Comparison of ENCODE assay signal across 9 cellular contexts in genomic region chr6:28399370-28400121, GRCh38. TPM values are rescaled to one million over a fixed set of nuclear protein-coding genes. Genes with fewer than 3 reads are reported as not detected.
DNase-seq lines count a peak whose midpoint lies in the region; ATAC-seq, FAIRE-seq and TF ChIP-seq lines count a peak whose summit lies in the region.
"Had no signal": no experiment of that assay in that cellular context is flagged by ENCODE, and none has a peak within 500 bp of the region (broad histone marks: within the 10 kb centered on the region; RNA-seq: fewer than 3 reads in every experiment).

Gene ZSCAN12, minus strand, starts transcription at chr6:28399747. Its CDS starts 1,342 bp downstream, at chr6:28398405.

- peaks cover 18% of the 10 kb centered on the region for H3K36me3 Mint-ChIP-seq in Calu3 (ENCODE audit: insufficient read depth, unreplicated experiment)

- H3K4me3 ChIP-seq in HUES48 (ENCODE audit: low read depth, low read length) (peak within 1 kb of the TSS; percentile 87), neuron (ENCODE audit: low read length) (peak within 1 kb of the TSS; percentile 93), stomach smooth muscle (ENCODE audit: low read length in 2 of 2) (peak within 1 kb of the TSS; percentile 96 to 98)

- ATAC-seq in GM21381 (IDR thresholded peaks at IDR 0.05; ENCODE audit: unreplicated experiment): peak; percentile 87

- no peaks in the 10 kb centered on the region for H3K27me3 Mint-ChIP-seq in Calu3 (ENCODE audit: unreplicated experiment)

- no TSS peak for BruUV-seq in Calu3 (replicated peaks; lab: Mats Ljungman, UMichigan)

- H3K4me3 Mint-ChIP-seq in Calu3 (ENCODE audit: low read depth, unreplicated experiment): peak within 1 kb of the TSS; percentile 73

- no peak for TF ChIP-seq CTCF in Calu3 (IDR thresholded peaks at IDR 0.05; ENCODE audit: unreplicated experiment)

- intact Hi-C loops in Calu3 (cut with micrococcal nuclease; ENCODE audit: unreplicated experiment): loop anchor here (5.0 kb wide), 1 partner anchor 188 kb away; a partner anchor contains a TSS

- H3K27me3 ChIP-seq in HUES48 (ENCODE audit: control insufficient read depth, insufficient read depth, low read length) (peaks cover 21% of the 10 kb centered on the region), neuron (ENCODE audit: insufficient read depth, low read length) (no peaks in the 10 kb centered on the region), stomach smooth muscle (ENCODE audit: control insufficient read depth in 1 of 2, insufficient read depth in 2 of 2, low read length in 2 of 2) (no peaks in the 10 kb centered on the region)

- peaks cover 23% of the 10 kb centered on the region for H3K4me1 Mint-ChIP-seq in Calu3 (ENCODE audit: low read depth, unreplicated experiment)

- DNase-seq in Calu3 (peak; percentile 64), RPMI7951 (ENCODE audit: low read depth) (peak; percentile 89), activated gamma-delta T cell treated with Interleukin-2 at 50 U/mL for 16 hours (peak; percentile 83), frontal cortex (ENCODE audit: low spot score in 2 of 2) (peak; percentile 37 to 63)

- peak within 1 kb of the TSS; percentile 85 for H2AFZ ChIP-seq in neuron (ENCODE audit: low read depth, low read length)

- no peak for FAIRE-seq in frontal cortex (lab: Jason Lieb, UNC)
- FAIRE-seq: endometrium had no signal

- H3K27ac Mint-ChIP-seq in Calu3 (ENCODE audit: unreplicated experiment): peak within 1 kb of the TSS; percentile 25

- H3K4me1 ChIP-seq in HUES48 (ENCODE audit: control insufficient read depth, insufficient read depth, low read length) (peaks cover 8% of the 10 kb centered on the region), neuron (ENCODE audit: insufficient read depth, low read length) (peaks cover 22% of the 10 kb centered on the region), stomach smooth muscle (ENCODE audit: control insufficient read depth, insufficient read depth, low read length) (peaks cover 13% of the 10 kb centered on the region)

- H3K27ac ChIP-seq in HUES48 (ENCODE audit: low read depth, low read length) (peak within 1 kb of the TSS; percentile 94), stomach smooth muscle (ENCODE audit: low read length) (peak within 1 kb of the TSS; percentile 37)

- H3K9me3 ChIP-seq in HUES48 (ENCODE audit: control insufficient read depth, insufficient read depth, low read length): no peaks in the 10 kb centered on the region
- peaks cover 2% of the 10 kb centered on the region for H3K9me3 ChIP-seq in neuron (ENCODE audit: low read length)
- no peaks in the 10 kb centered on the region for H3K9me3 ChIP-seq in stomach smooth muscle (ENCODE audit: control insufficient read depth in 2 of 2, low read length in 2 of 2)

- no peaks in the 10 kb centered on the region for H3K9me3 Mint-ChIP-seq in Calu3 (ENCODE audit: low read depth, unreplicated experiment)

- H3K9ac ChIP-seq in HUES48 (ENCODE audit: low read depth, low read length): peak within 1 kb of the TSS; percentile 89
- peak within 1 kb of the TSS; percentile 92 to 93 for H3K9ac ChIP-seq in stomach smooth muscle (ENCODE audit: low read length in 2 of 2)

- H3K36me3 ChIP-seq in HUES48 (ENCODE audit: control insufficient read depth, insufficient read depth, low read length) (peaks cover 34% of the 10 kb centered on the region), neuron (ENCODE audit: insufficient read depth, low read length) (peaks cover 36% of the 10 kb centered on the region), stomach smooth muscle (ENCODE audit: control insufficient read depth in 2 of 2, insufficient read depth in 2 of 2, low read length in 2 of 2) (peaks cover 0 to 10% of the 10 kb centered on the region in 2 donors)

- CTCF ChIA-PET in Calu3 (lab: Charles Lee): interaction anchor here (1.7 kb wide), 1 partner anchor 16 kb away, joined by 7 read pairs; no protein-coding TSS in a partner anchor

RNA-seq across cellular contexts. Expression of gene ZSCAN12, which starts in this region (rescaled TPM):
- total RNA-seq in Calu3 (2022) (4.7 and 5.2 TPM in 2 replicates), frontal cortex (18.8 TPM)
- 4.6 and 5.3 TPM in 2 replicates for total RNA-seq in RPMI7951 (2014; rRNA removed; shearing (Covaris generic))

Comparison
In these comparisons a context has a peak if more than half of its experiments do, and no peak if none do; other contexts are left out.
1. Peak in every context shown above with its lines: DNase-seq, ATAC-seq, H3K4me3 ChIP-seq and H3K27ac ChIP-seq.